In genomic region chr2:98478861-98479770, GRCh38 we compare ENCODE assay signal across 9 cellular contexts. TPM values are rescaled to one million over a fixed set of nuclear protein-coding genes. Genes with fewer than 3 reads are reported as not detected.
DNase-seq lines count a peak whose midpoint lies in the region; ATAC-seq, FAIRE-seq and TF ChIP-seq lines count a peak whose summit lies in the region.
"Had no signal": no experiment of that assay in that cellular context is flagged by ENCODE, and none has a peak within 500 bp of the region (broad histone marks: within the 10 kb centered on the region; RNA-seq: fewer than 3 reads in every experiment).

No MANE protein-coding gene starts in this region.

- peak overlapping the region; percentile 30 for H3K4me3 Mint-ChIP-seq in activated CD8-positive, alpha-beta T cell treated with anti-CD3 and anti-CD28 coated beads for 36 hours

- H3K27ac ChIP-seq in C4-2B (0 out of 2 replicates have a peak overlapping the region, but pooled peaks have one; percentile 3), keratinocyte (ENCODE audit: control insufficient read depth, insufficient read depth, low read length) (no peak overlapping the region), ascending aorta (no peak overlapping the region), upper lobe of left lung (no peak overlapping the region)
- H3K27ac ChIP-seq: thoracic aorta had no signal

- H3K36me3 Mint-ChIP-seq in activated CD8-positive, alpha-beta T cell treated with anti-CD3 and anti-CD28 coated beads for 36 hours (ENCODE audit: low read depth): peaks cover 6% of the 10 kb centered on the region

- CTCF ChIA-PET in activated CD8-positive, alpha-beta T cell treated with anti-CD3 and anti-CD28 coated beads for 36 hours (lab: Charles Lee): interaction anchor here (0.7 to 3.8 kb wide), 10 partner anchors 9 to 467 kb away, joined by 3 to 20 read pairs (median 4); no protein-coding TSS in a partner anchor

- intact Hi-C loops in activated CD8-positive, alpha-beta T cell treated with anti-CD3 and anti-CD28 coated beads for 36 hours (cut with micrococcal nuclease): no loop called here
- intact Hi-C loops in ascending aorta (cut with DNase I): no loop called here

- ATAC-seq in activated CD8-positive, alpha-beta T cell treated with anti-CD3 and anti-CD28 coated beads for 36 hours: peak; percentile 4
- ATAC-seq in upper lobe of left lung (ENCODE audit: low FRiP score in 2 of 2): no peak
- ATAC-seq in GM18498 (IDR thresholded peaks at IDR 0.05; ENCODE audit: unreplicated experiment): no peak

- no peaks in the 10 kb centered on the region for H3K9me3 ChIP-seq in keratinocyte (ENCODE audit: control insufficient read depth, low read depth, low read length)
- no peaks in the 10 kb centered on the region for H3K9me3 ChIP-seq in ascending aorta
- no peaks in the 10 kb centered on the region for H3K9me3 ChIP-seq in upper lobe of left lung
- H3K9me3 ChIP-seq: thoracic aorta had no signal

- H2AFZ ChIP-seq in keratinocyte (ENCODE audit: control insufficient read depth, low read length): no peak overlapping the region

- peaks cover 17% of the 10 kb centered on the region for H3K79me2 ChIP-seq in keratinocyte (ENCODE audit: control insufficient read depth, insufficient read depth, low read length)

- no peaks in the 10 kb centered on the region for H3K27me3 Mint-ChIP-seq in activated CD8-positive, alpha-beta T cell treated with anti-CD3 and anti-CD28 coated beads for 36 hours

- dilution Hi-C loops in keratinocyte (cut with MboI; ENCODE audit: extremely low pct_ligation_motif_present, low sequenced_read_pairs): no loop called here

- H3K9ac ChIP-seq in keratinocyte (ENCODE audit: control insufficient read depth, extremely low read depth, insufficient read depth, low read length): peak overlapping the region; percentile 34

- H3K9me3 Mint-ChIP-seq in activated CD8-positive, alpha-beta T cell treated with anti-CD3 and anti-CD28 coated beads for 36 hours: no peaks in the 10 kb centered on the region

- H3K4me1 ChIP-seq in keratinocyte (ENCODE audit: control insufficient read depth, extremely low read depth, insufficient read depth, low read length) (peaks cover 38% of the 10 kb centered on the region), ascending aorta (peaks cover 0 to 16% of the 10 kb centered on the region in 2 donors), upper lobe of left lung (peaks cover 37 to 89% (median 68%) of the 10 kb centered on the region in 4 donors)

- DNase-seq in KG1 (lab: John Stamatoyannopoulos, UW) (peak; percentile 12), keratinocyte (ENCODE audit: low read depth, low spot score) (no peak), ascending aorta (ENCODE audit: low spot score in 2 of 2) (no peak), upper lobe of left lung (no peak), GM03348 (ENCODE audit: low spot score) (no peak)
- peak; percentile 50 for DNase-seq in activated CD8-positive, alpha-beta T cell treated with anti-CD3 and anti-CD28 coated beads for 36 hours

- H4K20me1 ChIP-seq in keratinocyte (ENCODE audit: control insufficient read depth, extremely low read depth, insufficient read depth, low read length): peaks cover 11% of the 10 kb centered on the region

- H3K4me1 Mint-ChIP-seq in activated CD8-positive, alpha-beta T cell treated with anti-CD3 and anti-CD28 coated beads for 36 hours (ENCODE audit: low read depth): peaks cover 98% of the 10 kb centered on the region

- peak overlapping the region; percentile 39 for H3K4me2 ChIP-seq in keratinocyte (ENCODE audit: control insufficient read depth, extremely low read depth, insufficient read depth, low read depth, low read length)

- H3K36me3 ChIP-seq in keratinocyte (ENCODE audit: control insufficient read depth in 2 of 2, extremely low read depth in 1 of 2, insufficient read depth in 2 of 2, low read length in 2 of 2) (no peaks in the 10 kb centered on the region), ascending aorta (no peaks in the 10 kb centered on the region), upper lobe of left lung (no peaks in the 10 kb centered on the region)
- H3K36me3 ChIP-seq: thoracic aorta had no signal

- H3K4me3 ChIP-seq in keratinocyte (ENCODE audit: control insufficient read depth in 2 of 3, extremely low read depth in 1 of 3, insufficient read depth in 2 of 3, low read depth in 1 of 3, low read length in 3 of 3) (no peak overlapping the region), ascending aorta (no peak overlapping the region), upper lobe of left lung (no peak overlapping the region)
- H3K4me3 ChIP-seq: thoracic aorta had no signal

- H3K27ac Mint-ChIP-seq in activated CD8-positive, alpha-beta T cell treated with anti-CD3 and anti-CD28 coated beads for 36 hours: peak overlapping the region; percentile 91

- TF ChIP-seq POLR2A in upper lobe of left lung (IDR thresholded peaks at IDR 0.05): no peak

- WGBS in upper lobe of left lung, 2 donors: 58 to 65% methylated on average over 11 of the region's 11 CpGs

- TF ChIP-seq EP300 in upper lobe of left lung (IDR thresholded peaks at IDR 0.05): no peak

- H3K9me1 ChIP-seq in keratinocyte (ENCODE audit: control insufficient read depth, extremely low read depth, insufficient read depth, low read length): peaks cover 6% of the 10 kb centered on the region

- POLR2A ChIA-PET in activated CD8-positive, alpha-beta T cell treated with anti-CD3 and anti-CD28 coated beads for 36 hours (lab: Charles Lee): interaction anchor here (0.5 to 2.5 kb wide), 16 partner anchors 9 to 220 kb away, joined by 3 to 27 read pairs (median 4); no protein-coding TSS in a partner anchor

- TF ChIP-seq CTCF in C4-2B (conservative IDR thresholded peaks at IDR 0.05): no peak
- no peak for TF ChIP-seq CTCF in activated CD8-positive, alpha-beta T cell treated with anti-CD3 and anti-CD28 coated beads for 36 hours (IDR thresholded peaks at IDR 0.05)
- TF ChIP-seq CTCF in keratinocyte (optimal IDR thresholded peaks at IDR 0.05 in 1 of 3, IDR thresholded peaks at IDR 0.05 in 1 of 3, conservative IDR thresholded peaks at IDR 0.05 in 1 of 3; ENCODE audit: extremely low read depth in 1 of 3, insufficient read depth in 2 of 3, low read length in 3 of 3): no peak
- no peak for TF ChIP-seq CTCF in ascending aorta (IDR thresholded peaks at IDR 0.05)
- peak in 1 of 6 experiments; percentile 4 for TF ChIP-seq CTCF in upper lobe of left lung (IDR thresholded peaks at IDR 0.05)

- no peak for FAIRE-seq in keratinocyte (lab: Jason Lieb, UNC)

- H3K27me3 ChIP-seq in keratinocyte (ENCODE audit: control insufficient read depth, extremely low read depth, insufficient read depth, low read length): no peaks in the 10 kb centered on the region
- no peaks in the 10 kb centered on the region for H3K27me3 ChIP-seq in ascending aorta
- H3K27me3 ChIP-seq in upper lobe of left lung: no peaks in the 10 kb centered on the region

RNA-seq across cellular contexts. Expression of gene INPP4A, which starts 34.5 kb away (rescaled TPM):
- total RNA-seq in activated CD8-positive, alpha-beta T cell treated with anti-CD3 and anti-CD28 coated beads for 36 hours: 10 to 100 TPM; 46.7 to 46.9 TPM
- 10.7 to 15.4 TPM (median 11.5 TPM) in 3 replicates for polyA plus RNA-seq in keratinocyte
- 4.7 TPM for polyA plus RNA-seq in keratinocyte (2011; ENCODE audit: low read depth)
- 9.6 and 12.8 TPM in 2 replicates for polyA plus RNA-seq in keratinocyte (2011; cell fraction: cytosol; rRNA removed)
- 28.0 and 30.5 TPM in 2 replicates for polyA plus RNA-seq in keratinocyte (2011; cell fraction: nucleus; rRNA removed)
- polyA plus RNA-seq in keratinocyte (2012; ENCODE audit: low replicate concordance): 4.6 and 9.8 TPM in 2 replicates
- 45.4 to 48.5 TPM (median 47.6 TPM) in 3 replicates for polyA minus RNA-seq in keratinocyte
- polyA minus RNA-seq in keratinocyte (2011; cell fraction: cytosol; rRNA and poly(A)+ RNA removed): 22.1 TPM
- polyA minus RNA-seq in keratinocyte (2011; cell fraction: nucleus; rRNA and poly(A)+ RNA removed): 44.6 and 53.4 TPM in 2 replicates
- total RNA-seq in ascending aorta (52.8 TPM), upper lobe of left lung (10 to 100 TPM; 23.3 to 93.2 (median 36.5) TPM)

Comparison
In these comparisons a context has a peak if more than half of its experiments do, and no peak if none do; other contexts are left out.
1. DNase-seq: peak in KG1 (single experiment) and activated CD8-positive, alpha-beta T cell treated with anti-CD3 and anti-CD28 coated beads for 36 hours (single experiment); none in keratinocyte (single experiment), ascending aorta (0 of 2), upper lobe of left lung (0 of 2) and GM03348 (single experiment).